Comparison of ENCODE assay signal across 8 cellular contexts in genomic region chrX:96372313-96373046, GRCh38.
DNase-seq lines count a peak whose midpoint lies in the region; ATAC-seq, FAIRE-seq and TF ChIP-seq lines count a peak whose summit lies in the region.

No MANE protein-coding gene starts in this region.

- H3K27me3 ChIP-seq in GM12878 (replicated peaks in 1 of 2; ENCODE audit: control insufficient read depth in 2 of 2, insufficient read depth in 2 of 2, low read length in 1 of 2) = no peaks in the 10 kb centered on the region
- H3K27me3 ChIP-seq in kidney epithelial cell (ENCODE audit: control insufficient read depth, insufficient read depth, low read length) = no peaks in the 10 kb centered on the region
- H3K27me3 ChIP-seq in vagina = no peaks in the 10 kb centered on the region
- no peaks in the 10 kb centered on the region for H3K27me3 ChIP-seq in CD8-positive, alpha-beta T cell (ENCODE audit: insufficient read depth, low read length)

- 5% methylated on average over 7 of the region's 7 CpGs for WGBS in GM12878 (ENCODE audit: insufficient coverage, insufficient replicate concordance, low lambda C conversion rate, missing lambda C conversion rate)

- no peak overlapping the region for H3K27ac ChIP-seq in C4-2B
- no peak overlapping the region for H3K27ac ChIP-seq in GM12878 (ENCODE audit: control insufficient read depth, insufficient read depth)
- no peak overlapping the region for H3K27ac ChIP-seq in vagina
- no peak overlapping the region for H3K27ac ChIP-seq in CD8-positive, alpha-beta T cell (ENCODE audit: low read depth, low read length)

- H3K4me1 Mint-ChIP-seq in activated CD4-positive, alpha-beta memory T cell treated with anti-CD3 and anti-CD28 coated beads, Interleukin-2, amount 10 ng/mL, durations not matched to agents 7 days and 5 days = no peaks in the 10 kb centered on the region
- peaks cover 5% of the 10 kb centered on the region for H3K4me1 Mint-ChIP-seq in CD8-positive, alpha-beta T cell (ENCODE audit: low read depth)

- no peak overlapping the region for H2AFZ ChIP-seq in GM12878 (ENCODE audit: control insufficient read depth, low read depth, low read length)

- RAD21 ChIA-PET in GM12878 (lab: Charles Lee; ENCODE audit: unreplicated experiment) = interaction anchor here (1.0 kb wide), 1 partner anchor 179 kb away, joined by 3 read pairs; no protein-coding TSS in a partner anchor

- H3K4me1 ChIP-seq in GM12878 (ENCODE audit: control insufficient read depth, insufficient read depth, low read length) = no peaks in the 10 kb centered on the region
- H3K4me1 ChIP-seq in vagina = no peaks in the 10 kb centered on the region
- H3K4me1 ChIP-seq in CD8-positive, alpha-beta T cell (ENCODE audit: insufficient read depth, low read length) = no peaks in the 10 kb centered on the region

- no peaks in the 10 kb centered on the region for H3K27me3 Mint-ChIP-seq in activated CD4-positive, alpha-beta memory T cell treated with anti-CD3 and anti-CD28 coated beads, Interleukin-2, amount 10 ng/mL, durations not matched to agents 7 days and 5 days
- no peaks in the 10 kb centered on the region for H3K27me3 Mint-ChIP-seq in CD8-positive, alpha-beta T cell (ENCODE audit: low read depth)

- H3K4me3 ChIP-seq in GM12878 (no peak overlapping the region), kidney epithelial cell (ENCODE audit: low read depth, low read length) (no peak overlapping the region), vagina (no peak overlapping the region)
- no peak overlapping the region for H3K4me3 ChIP-seq in CD8-positive, alpha-beta T cell (ENCODE audit: low read depth, low read length)

- intact Hi-C loops in GM12878 (cut with micrococcal nuclease; ENCODE audit: unreplicated experiment) (loop anchor here (10.0 kb wide), 1 partner anchor 392 kb away; no protein-coding TSS in a partner anchor), vagina (cut with DNase I) (no loop called here)
- intact Hi-C loops in CD8-positive, alpha-beta T cell (cut with DNase I, micrococcal nuclease) = no loop called here

- no peaks in the 10 kb centered on the region for H3K36me3 ChIP-seq in GM12878 (ENCODE audit: control insufficient read depth in 2 of 2, insufficient read depth in 2 of 2, low read length in 1 of 2)
- H3K36me3 ChIP-seq in kidney epithelial cell (ENCODE audit: control insufficient read depth, insufficient read depth, low read length) = no peaks in the 10 kb centered on the region
- no peaks in the 10 kb centered on the region for H3K36me3 ChIP-seq in vagina
- H3K36me3 ChIP-seq in CD8-positive, alpha-beta T cell (ENCODE audit: insufficient read depth, low read length) = no peaks in the 10 kb centered on the region

- no peaks in the 10 kb centered on the region for H3K79me2 ChIP-seq in GM12878 (ENCODE audit: control insufficient read depth, insufficient read depth, low read length)

- no peak for TF ChIP-seq EP300 in GM12878 (IDR thresholded peaks at IDR 0.05; ENCODE audit: borderline replicate concordance in 1 of 2, control insufficient read depth in 1 of 2, low read depth in 2 of 2, low read length in 2 of 2)

- H3K36me3 Mint-ChIP-seq in activated CD4-positive, alpha-beta memory T cell treated with anti-CD3 and anti-CD28 coated beads, Interleukin-2, amount 10 ng/mL, durations not matched to agents 7 days and 5 days (ENCODE audit: low read depth) = no peaks in the 10 kb centered on the region
- H3K36me3 Mint-ChIP-seq in CD8-positive, alpha-beta T cell = no peaks in the 10 kb centered on the region

- in situ Hi-C loops in GM12878 (cut with MboI) = no loop called here

- POLR2A ChIA-PET in GM12878 (lab: Charles Lee) = no interaction called here
- POLR2A ChIA-PET in activated CD4-positive, alpha-beta memory T cell treated with anti-CD3 and anti-CD28 coated beads, Interleukin-2, amount 10 ng/mL, durations not matched to agents 7 days and 5 days (lab: Charles Lee) = no interaction called here
- POLR2A ChIA-PET in CD8-positive, alpha-beta T cell (lab: Charles Lee) = no interaction called here

- peak; percentile 80 for TF ChIP-seq CTCF in C4-2B (conservative IDR thresholded peaks at IDR 0.05)
- peak; percentile 4 for TF ChIP-seq CTCF in GM20000 (IDR thresholded peaks at IDR 0.05; ENCODE audit: extremely low read depth, missing control alignments)
- TF ChIP-seq CTCF in GM12878 (IDR thresholded peaks at IDR 0.05 in 2 of 3, conservative IDR thresholded peaks at IDR 0.05 in 1 of 3; ENCODE audit: control insufficient read depth in 2 of 3, extremely low read depth in 1 of 3, insufficient read depth in 1 of 3, low read depth in 3 of 3, low read length in 3 of 3) = peak; percentile 48 to 57 (median 54)
- TF ChIP-seq CTCF in kidney epithelial cell (IDR thresholded peaks at IDR 0.05; ENCODE audit: insufficient read depth, low read length, poor library complexity, severe bottlenecking) = peak; percentile 63
- peak in 2 of 3 experiments; percentile 10 to 47 for TF ChIP-seq CTCF in vagina (IDR thresholded peaks at IDR 0.05)
- TF ChIP-seq CTCF in CD8-positive, alpha-beta T cell (IDR thresholded peaks at IDR 0.05) = no peak

- H3K9me3 ChIP-seq in GM12878 (replicated peaks; ENCODE audit: control insufficient read depth, insufficient read depth, low read length) = no peaks in the 10 kb centered on the region
- no peaks in the 10 kb centered on the region for H3K9me3 ChIP-seq in vagina
- no peaks in the 10 kb centered on the region for H3K9me3 ChIP-seq in CD8-positive, alpha-beta T cell (ENCODE audit: low read length)

- no peaks in the 10 kb centered on the region for H4K20me1 ChIP-seq in GM12878 (ENCODE audit: control insufficient read depth, insufficient read depth)

- no peak overlapping the region for H3K9ac ChIP-seq in GM12878 (ENCODE audit: control insufficient read depth, insufficient read depth, low read length)

- H3K4me2 ChIP-seq in GM12878 (ENCODE audit: control insufficient read depth, insufficient read depth) = no peak overlapping the region

- TF ChIP-seq RAD21 in GM12878 (IDR thresholded peaks at IDR 0.05; ENCODE audit: insufficient read depth, low read depth, low read length) = peak; percentile 69

- ATAC-seq in GM12878 = peak; percentile 77
- ATAC-seq in CD8-positive, alpha-beta T cell = no peak

- peak; percentile 4 for DNase-seq in GM20000 (ENCODE audit: low spot score)
- peak; percentile 25 for DNase-seq in NCI-H1694 (lab: John Stamatoyannopoulos, UW)
- DNase-seq in GM12878 (ENCODE audit: low read depth, low spot score) = no peak
- no peak for DNase-seq in kidney epithelial cell (ENCODE audit: low read depth)
- DNase-seq in vagina (ENCODE audit: extremely low spot score in 2 of 2) = no peak
- no peak for DNase-seq in activated CD4-positive, alpha-beta memory T cell treated with anti-CD3 and anti-CD28 coated beads, Interleukin-2, amount 10 ng/mL, durations not matched to agents 7 days and 5 days
- DNase-seq in CD8-positive, alpha-beta T cell = no peak

- H3K4me3 Mint-ChIP-seq in activated CD4-positive, alpha-beta memory T cell treated with anti-CD3 and anti-CD28 coated beads, Interleukin-2, amount 10 ng/mL, durations not matched to agents 7 days and 5 days = no peak overlapping the region
- H3K4me3 Mint-ChIP-seq in CD8-positive, alpha-beta T cell = no peak overlapping the region

- no peak for FAIRE-seq in GM12878 (lab: Jason Lieb, UNC)

- no TSS peak for BruUV-seq in GM12878 (replicated peaks; lab: Mats Ljungman, UMichigan)

- TF ChIP-seq POLR2A in GM12878 (IDR thresholded peaks at IDR 0.05; ENCODE audit: low read depth, low read length) (no peak), vagina (IDR thresholded peaks at IDR 0.05) (no peak)

- SMC1A ChIA-PET in GM12878 (lab: Charles Lee; ENCODE audit: uncharacterized antibody, unreplicated experiment) = interaction anchor here (0.9 kb wide), 1 partner anchor 398 kb away, joined by 3 read pairs; no protein-coding TSS in a partner anchor

- H3K9me3 Mint-ChIP-seq in activated CD4-positive, alpha-beta memory T cell treated with anti-CD3 and anti-CD28 coated beads, Interleukin-2, amount 10 ng/mL, durations not matched to agents 7 days and 5 days = no peaks in the 10 kb centered on the region
- H3K9me3 Mint-ChIP-seq in CD8-positive, alpha-beta T cell = no peaks in the 10 kb centered on the region

- CTCF ChIA-PET in GM12878 (lab: Yijun Ruan, JAX) = interaction anchor here (0.9 to 1.6 kb wide), 4 partner anchors 23 to 1313 kb away, joined by 3 to 4 read pairs (median 4); no protein-coding TSS in a partner anchor
- CTCF ChIA-PET in activated CD4-positive, alpha-beta memory T cell treated with anti-CD3 and anti-CD28 coated beads, Interleukin-2, amount 10 ng/mL, durations not matched to agents 7 days and 5 days (lab: Charles Lee) = no interaction called here
- CTCF ChIA-PET in CD8-positive, alpha-beta T cell (lab: Charles Lee) = no interaction called here

- no peak overlapping the region for H3K27ac Mint-ChIP-seq in activated CD4-positive, alpha-beta memory T cell treated with anti-CD3 and anti-CD28 coated beads, Interleukin-2, amount 10 ng/mL, durations not matched to agents 7 days and 5 days
- no peak overlapping the region for H3K27ac Mint-ChIP-seq in CD8-positive, alpha-beta T cell

TF ChIP-seq in GM12878, 131 proteins besides CTCF, POLR2A, EP300 and RAD21:
- TF ChIP-seq SP1 (IDR thresholded peaks at IDR 0.05; ENCODE audit: low read depth, low read length) = no peak
- TF ChIP-seq SMC3 (IDR thresholded peaks at IDR 0.05; ENCODE audit: borderline replicate concordance, low read length) = peak; percentile 34; the same call in 1 of the 2 replicates

Comparison
In these comparisons a context has a peak if more than half of its experiments do, and no peak if none do; other contexts are left out.
1. DNase-seq: peak in GM20000 (single experiment) and NCI-H1694 (single experiment); none in GM12878 (single experiment), kidney epithelial cell (single experiment), vagina (0 of 2), activated CD4-positive, alpha-beta memory T cell treated with anti-CD3 and anti-CD28 coated beads, Interleukin-2, amount 10 ng/mL, durations not matched to agents 7 days and 5 days (single experiment) and CD8-positive, alpha-beta T cell (0 of 7).